ENCODE assay signal across 23 cellular contexts in genomic region chr19:48673436-48674100, GRCh38. TPM values are rescaled to one million over a fixed set of nuclear protein-coding genes. Genes with fewer than 3 reads are reported as not detected.
"Had no signal": no experiment of that assay in that cellular context is flagged by ENCODE, and none has a peak within 500 bp of the region (broad histone marks: within the 10 kb centered on the region; RNA-seq: fewer than 3 reads in every experiment).

No MANE protein-coding gene starts in this region.

- H3K27ac ChIP-seq: adrenal gland, breast epithelium, right atrium auricular region, thoracic aorta, VCaP had no signal

- ATAC-seq: activated naive CD4-positive, alpha-beta T cell treated with anti-CD3 and anti-CD28 coated beads, Interleukin-2, amount 50 U/mL, for 72 hours; activated T-cell treated with anti-CD3 and anti-CD28 coated beads, Interleukin-2, amount 50 U/mL, for 72 hours; natural killer cell treated with Interleukin-12 subunit alpha and Interleukin-12 subunit beta and Interleukin-15 and Interleukin-18, amount 100 ng/mL, for 72 hours had no signal

- DNase-seq: activated CD4-positive, alpha-beta T cell treated with anti-CD3 and anti-CD28 coated beads, Interleukin-2, amount 50 U/mL, for 4 hours; activated effector memory CD4-positive, alpha-beta T cell treated with anti-CD3 and anti-CD28 coated beads, Interleukin-2, amount 50 U/mL, for 16 hours; activated T-cell treated with anti-CD3 and anti-CD28 coated beads, Interleukin-2, amount 50 U/mL, for 72 hours; adrenal gland; cortex of kidney; effector memory CD4-positive, alpha-beta T cell; foreskin fibroblast; stimulated activated CD4-positive, alpha-beta T cell treated with anti-CD3 and anti-CD28 coated beads, Interleukin-12 subunit alpha, Interleukin-12 subunit beta, amount 100 ng/mL, for 4 hours; stimulated activated CD4-positive, alpha-beta T cell treated with anti-CD3 and anti-CD28 coated beads, Interleukin-1b, Interleukin-23, amount 100 ng/mL, for 48 hours; SW 1271; T-helper 2 cell had no signal

- H3K36me3 Mint-ChIP-seq: activated naive CD4-positive, alpha-beta T cell treated with anti-CD3 and anti-CD28 coated beads, Interleukin-2, amount 50 U/mL, for 72 hours; mesothelial cell of epicardium; natural killer cell treated with Interleukin-12 subunit alpha and Interleukin-12 subunit beta and Interleukin-15 and Interleukin-18, amount 100 ng/mL, for 72 hours had no signal

- H3K27me3 ChIP-seq: adrenal gland, breast epithelium, right atrium auricular region had no signal

- H3K27me3 Mint-ChIP-seq: natural killer cell treated with Interleukin-12 subunit alpha and Interleukin-12 subunit beta and Interleukin-15 and Interleukin-18, amount 100 ng/mL, for 72 hours had no signal

- H3K4me3 ChIP-seq: adrenal gland, breast epithelium, lung, right atrium auricular region, thoracic aorta had no signal

- H3K9me3 ChIP-seq: adrenal gland, breast epithelium, right atrium auricular region, thoracic aorta had no signal

- H3K27ac Mint-ChIP-seq: activated naive CD4-positive, alpha-beta T cell treated with anti-CD3 and anti-CD28 coated beads, Interleukin-2, amount 50 U/mL, for 72 hours; activated T-cell treated with anti-CD3 and anti-CD28 coated beads, Interleukin-2, amount 50 U/mL, for 72 hours; mesothelial cell of epicardium; natural killer cell treated with Interleukin-12 subunit alpha and Interleukin-12 subunit beta and Interleukin-15 and Interleukin-18, amount 100 ng/mL, for 72 hours; progenitor cell of endocrine pancreas had no signal

- H3K36me3 ChIP-seq: adrenal gland, breast epithelium, right atrium auricular region, thoracic aorta had no signal

- H3K4me3 Mint-ChIP-seq: activated T-cell treated with anti-CD3 and anti-CD28 coated beads, Interleukin-2, amount 50 U/mL, for 72 hours; mesothelial cell of epicardium; natural killer cell treated with Interleukin-12 subunit alpha and Interleukin-12 subunit beta and Interleukin-15 and Interleukin-18, amount 100 ng/mL, for 72 hours had no signal

- H3K9me3 Mint-ChIP-seq: mesothelial cell of epicardium; natural killer cell treated with Interleukin-12 subunit alpha and Interleukin-12 subunit beta and Interleukin-15 and Interleukin-18, amount 100 ng/mL, for 72 hours had no signal

RNA-seq across cellular contexts. Expression of gene FUT2, which starts 22.2 kb away (rescaled TPM):
- total RNA-seq: activated CD8-positive, alpha-beta memory T cell treated with anti-CD3 and anti-CD28 coated beads for 36 hours; activated naive CD4-positive, alpha-beta T cell treated with anti-CD3 and anti-CD28 coated beads, Interleukin-2, amount 50 U/mL, for 72 hours; activated T-cell treated with anti-CD3 and anti-CD28 coated beads, Interleukin-2, amount 50 U/mL, for 72 hours; adrenal gland; astrocyte; glomerular endothelial cell; natural killer cell treated with Interleukin-12 subunit alpha and Interleukin-12 subunit beta and Interleukin-15 and Interleukin-18, amount 100 ng/mL, for 72 hours; right atrium auricular region had no signal

RNA-seq across cellular contexts. Expression of gene MAMSTR, which starts 46.0 kb away (rescaled TPM):
- total RNA-seq: thoracic aorta had no signal
